8 cellular contexts compared by ENCODE assay signal in genomic region chr7:104982773-104983619, GRCh38. TPM values are rescaled to one million over a fixed set of nuclear protein-coding genes. Genes with fewer than 3 reads are reported as not detected.
DNase-seq lines count a peak whose midpoint lies in the region; ATAC-seq lines count a peak whose summit lies in the region.

No MANE protein-coding gene starts in this region.

- peaks cover 32 to 49% of the 10 kb centered on the region in 2 donors for H3K4me1 ChIP-seq in muscle layer of duodenum (ENCODE audit: control insufficient read depth in 1 of 2, insufficient read depth in 2 of 2, low read length in 2 of 2)

- no peak for ATAC-seq in left lobe of liver
- ATAC-seq in HG02840 (IDR thresholded peaks at IDR 0.05; ENCODE audit: low FRiP score, unreplicated experiment): no peak

- H3K9me3 ChIP-seq in muscle layer of duodenum (ENCODE audit: control insufficient read depth in 1 of 2, low read length in 2 of 2): no peaks in the 10 kb centered on the region

- H3K36me3 ChIP-seq in muscle layer of duodenum (ENCODE audit: control insufficient read depth in 1 of 2, insufficient read depth in 2 of 2, low read length in 2 of 2): peaks cover 0 to 8% of the 10 kb centered on the region in 2 donors

- DNase-seq in DMS153 treated with DMSO at 0.1 percent for 48 hours (lab: John Stamatoyannopoulos, UW; ENCODE audit: unreplicated experiment) (peak; percentile 36), DMS153 (lab: John Stamatoyannopoulos, UW) (no peak), NCI-H526 (lab: John Stamatoyannopoulos, UW) (peak; percentile 68 to 71), cerebellar cortex (ENCODE audit: low spot score) (peak; percentile 49), left lobe of liver (ENCODE audit: low spot score) (no peak)
- DNase-seq in activated CD4-positive, CD25-positive, alpha-beta regulatory T cell (lab: John Stamatoyannopoulos, UW): no peak

- no peaks in the 10 kb centered on the region for H3K27me3 ChIP-seq in muscle layer of duodenum (ENCODE audit: low read depth, low read length)

- peak overlapping the region; percentile 57 to 84 for H3K4me3 ChIP-seq in muscle layer of duodenum (ENCODE audit: low read depth in 1 of 2, low read length in 2 of 2)

- peak overlapping the region; percentile 99 for H3K27ac ChIP-seq in muscle layer of duodenum (ENCODE audit: low read length)

RNA-seq across cellular contexts. Expression of gene KMT2E, which starts 31.0 kb away (rescaled TPM):
- 22.9 TPM for total RNA-seq in left lobe of liver

Comparison
In these comparisons a context has a peak if more than half of its experiments do, and no peak if none do; other contexts are left out.
1. DNase-seq: peak in DMS153 treated with DMSO at 0.1 percent for 48 hours (single experiment), NCI-H526 (2 of 2) and cerebellar cortex (single experiment); none in DMS153 (single experiment), activated CD4-positive, CD25-positive, alpha-beta regulatory T cell (0 of 4) and left lobe of liver (single experiment).